In the genomic region with DNA sequence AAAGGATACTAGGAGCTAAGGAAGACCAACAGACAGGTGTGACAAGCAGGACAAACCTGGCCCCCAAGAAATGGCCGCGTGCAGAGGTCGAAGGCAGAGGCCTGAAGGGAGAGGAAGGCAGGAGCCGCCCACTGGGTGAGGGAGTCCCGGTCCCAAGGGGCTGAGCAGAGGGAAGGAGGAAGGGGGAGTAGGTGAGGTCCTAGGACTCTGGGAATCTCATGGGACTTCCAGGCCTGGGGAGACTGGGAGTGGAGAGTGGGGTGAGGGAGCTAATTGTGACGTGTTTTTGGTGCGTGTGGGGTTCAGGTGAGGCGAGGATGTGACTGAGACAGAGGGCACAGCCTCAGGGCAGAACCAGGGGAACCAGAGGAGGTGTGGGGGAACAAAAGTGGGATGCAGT, we compare ENCODE assay signal across 23 cellular contexts. TPM values are rescaled to one million over a fixed set of nuclear protein-coding genes. Genes with fewer than 3 reads are reported as not detected.
DNase-seq lines count a peak whose midpoint lies in the region; ATAC-seq and TF ChIP-seq lines count a peak whose summit lies in the region.
"Had no signal": no experiment of that assay in that cellular context is flagged by ENCODE, and none has a peak within 500 bp of the region (broad histone marks: within the 10 kb centered on the region; RNA-seq: fewer than 3 reads in every experiment).

No MANE protein-coding gene starts in this region.

- CTCF ChIA-PET in Caco-2 (lab: Charles Lee): interaction anchor here (1.4 kb wide), 1 partner anchor 11 kb away, joined by 8 read pairs; no protein-coding TSS in a partner anchor

- no peaks in the 10 kb centered on the region for H3K27me3 ChIP-seq in Caco-2 (replicated peaks; ENCODE audit: control insufficient read depth, insufficient read depth, low read length)
- H3K27me3 ChIP-seq: gastrocnemius medialis, upper lobe of right lung had no signal

- H3K36me3 Mint-ChIP-seq in Caco-2 (ENCODE audit: insufficient read depth, unreplicated experiment): peaks cover under 1% of the 10 kb centered on the region
- H3K36me3 Mint-ChIP-seq in activated T-helper 17 cell treated with anti-CD3 and anti-CD28 coated beads, Interleukin-2, amount 50 U/mL, for 72 hours (ENCODE audit: low read depth): peaks cover 51% of the 10 kb centered on the region
- no peaks in the 10 kb centered on the region for H3K36me3 Mint-ChIP-seq in naive thymus-derived CD8-positive, alpha-beta T cell
- H3K36me3 Mint-ChIP-seq: WTC11 had no signal

- peaks cover 3% of the 10 kb centered on the region for H3K27me3 Mint-ChIP-seq in Caco-2 (ENCODE audit: insufficient read depth, unreplicated experiment)
- no peaks in the 10 kb centered on the region for H3K27me3 Mint-ChIP-seq in activated T-helper 17 cell treated with anti-CD3 and anti-CD28 coated beads, Interleukin-2, amount 50 U/mL, for 72 hours
- H3K27me3 Mint-ChIP-seq in naive thymus-derived CD8-positive, alpha-beta T cell: no peaks in the 10 kb centered on the region
- H3K27me3 Mint-ChIP-seq: B cell had no signal

- POLR2A ChIA-PET in Caco-2 (lab: Charles Lee): no interaction called here
- POLR2A ChIA-PET in naive thymus-derived CD8-positive, alpha-beta T cell (lab: Charles Lee): no interaction called here

- H3K4me3 ChIP-seq in Caco-2 (ENCODE audit: low read depth, low read length): no peak overlapping the region
- H3K4me3 ChIP-seq: gastrocnemius medialis, upper lobe of right lung had no signal

- peaks cover 12% of the 10 kb centered on the region for H3K4me1 Mint-ChIP-seq in Caco-2 (ENCODE audit: low read depth, unreplicated experiment)
- peaks cover 61% of the 10 kb centered on the region for H3K4me1 Mint-ChIP-seq in activated T-helper 17 cell treated with anti-CD3 and anti-CD28 coated beads, Interleukin-2, amount 50 U/mL, for 72 hours
- H3K4me1 Mint-ChIP-seq in naive thymus-derived CD8-positive, alpha-beta T cell: peaks cover 12 to 26% (median 22%) of the 10 kb centered on the region in 4 donors
- H3K4me1 Mint-ChIP-seq: B cell had no signal

- no peak overlapping the region for H3K4me3 Mint-ChIP-seq in Caco-2 (ENCODE audit: unreplicated experiment)
- H3K4me3 Mint-ChIP-seq in activated T-helper 17 cell treated with anti-CD3 and anti-CD28 coated beads, Interleukin-2, amount 50 U/mL, for 72 hours: peak overlapping the region; percentile 80
- peak overlapping the region in 2 of 10 donors; percentile 11 to 16 for H3K4me3 Mint-ChIP-seq in naive thymus-derived CD8-positive, alpha-beta T cell
- H3K4me3 Mint-ChIP-seq: B cell, WTC11 had no signal

- peak overlapping the region; percentile 30 for H3K27ac Mint-ChIP-seq in Caco-2 (ENCODE audit: unreplicated experiment)
- peak overlapping the region; percentile 98 for H3K27ac Mint-ChIP-seq in activated T-helper 17 cell treated with anti-CD3 and anti-CD28 coated beads, Interleukin-2, amount 50 U/mL, for 72 hours
- H3K27ac Mint-ChIP-seq in naive thymus-derived CD8-positive, alpha-beta T cell: peak overlapping the region in 8 of 10 donors; percentile 69 to 96 (median 93)
- H3K27ac Mint-ChIP-seq: B cell, WTC11 had no signal

- no peak for ATAC-seq in activated CD4-positive, CD25-positive, alpha-beta regulatory T cell treated with anti-CD3 and anti-CD28 coated beads, Interleukin-2, amount 50 U/mL, for 24 hours
- no peak for ATAC-seq in activated T-helper 17 cell treated with anti-CD3 and anti-CD28 coated beads, Interleukin-2, amount 50 U/mL, for 72 hours (replicated peaks)
- ATAC-seq in naive thymus-derived CD8-positive, alpha-beta T cell: no peak
- ATAC-seq in HG03460 (IDR thresholded peaks at IDR 0.05; ENCODE audit: unreplicated experiment) (no peak), HG03457 (IDR thresholded peaks at IDR 0.05; ENCODE audit: unreplicated experiment) (no peak)
- ATAC-seq: HepG2, upper lobe of right lung, WTC11 had no signal

- DNase-seq in activated CD4-positive, CD25-positive, alpha-beta regulatory T cell treated with anti-CD3 and anti-CD28 coated beads, Interleukin-2, amount 50 U/mL, for 72 hours: peak; percentile 53
- no peak for DNase-seq in Caco-2
- DNase-seq in naive thymus-derived CD8-positive, alpha-beta T cell: no peak
- no peak for DNase-seq in SHP77 (lab: John Stamatoyannopoulos, UW)
- DNase-seq: amygdala, NCI-H1436, NCI-H2171 treated with DMSO at 0.1 percent for 48 hours, NCI-H526 treated with DMSO at 0.1 percent for 48 hours, posterior cingulate gyrus, Right ventricle myocardium superior, upper lobe of right lung had no signal

- TF ChIP-seq CTCF in Caco-2 (IDR thresholded peaks at IDR 0.05; ENCODE audit: insufficient read depth in 1 of 2, low read depth in 1 of 2, low read length in 1 of 2, severe bottlenecking in 1 of 2, unreplicated experiment in 1 of 2): no peak

- no peaks in the 10 kb centered on the region for H3K4me1 ChIP-seq in Caco-2
- H3K4me1 ChIP-seq: upper lobe of right lung had no signal

- no peaks in the 10 kb centered on the region for H3K9me3 ChIP-seq in Caco-2
- H3K9me3 ChIP-seq: gastrocnemius medialis, upper lobe of right lung had no signal

- intact Hi-C loops in Caco-2 (cut with micrococcal nuclease; ENCODE audit: unreplicated experiment): no loop called here

- no peaks in the 10 kb centered on the region for H3K9me3 Mint-ChIP-seq in Caco-2 (ENCODE audit: unreplicated experiment)
- no peaks in the 10 kb centered on the region for H3K9me3 Mint-ChIP-seq in activated T-helper 17 cell treated with anti-CD3 and anti-CD28 coated beads, Interleukin-2, amount 50 U/mL, for 72 hours
- no peaks in the 10 kb centered on the region for H3K9me3 Mint-ChIP-seq in naive thymus-derived CD8-positive, alpha-beta T cell
- H3K9me3 Mint-ChIP-seq: WTC11 had no signal

- H3K36me3 ChIP-seq in Caco-2 (ENCODE audit: control insufficient read depth, insufficient read depth, low read length): no peaks in the 10 kb centered on the region
- H3K36me3 ChIP-seq: gastrocnemius medialis, upper lobe of right lung had no signal

- no TSS peak for BruUV-seq in Caco-2 (replicated peaks; lab: Mats Ljungman, UMichigan)

RNA-seq across cellular contexts. Expression of a gene that starts 11.7 kb away (rescaled TPM):
- 9.7 and 13.4 TPM in 2 replicates for total RNA-seq in Caco-2 (2022)
- total RNA-seq in activated T-helper 17 cell treated with anti-CD3 and anti-CD28 coated beads, Interleukin-2, amount 50 U/mL, for 72 hours: 10 to 100 TPM in 1 of 2 donors, 1 to 10 TPM in 1; 8.5 to 18.5 TPM
- total RNA-seq in naive thymus-derived CD8-positive, alpha-beta T cell: 1 to 10 TPM; 2.1 to 3.8 TPM
- polyA plus RNA-seq in naive thymus-derived CD8-positive, alpha-beta T cell: 1 to 10 TPM in 1 of 3 donors, under 1 TPM in 1, not detected in 1; 0.80 to 1.4 TPM
- total RNA-seq: OCI-LY7 had no signal

RNA-seq across cellular contexts. Expression of a gene that starts 44.5 kb away (rescaled TPM):
- total RNA-seq in Caco-2 (2022): 1.5 and 1.7 TPM in 2 replicates
- 100 to 1,000 TPM; 123 to 211 TPM for total RNA-seq in activated T-helper 17 cell treated with anti-CD3 and anti-CD28 coated beads, Interleukin-2, amount 50 U/mL, for 72 hours
- total RNA-seq in naive thymus-derived CD8-positive, alpha-beta T cell: 1 to 10 TPM; 5.5 to 5.7 TPM
- 10 to 100 TPM; 22.7 to 32.2 (median 26.1) TPM for polyA plus RNA-seq in naive thymus-derived CD8-positive, alpha-beta T cell
- total RNA-seq: A172, H4, kidney epithelial cell, WTC11 had no signal

Comparison
In these comparisons a context has a peak if more than half of its experiments do, and no peak if none do; other contexts are left out.
1. H3K27ac Mint-ChIP-seq: peak in every context shown above with its lines; median percentile 98 in activated T-helper 17 cell treated with anti-CD3 and anti-CD28 coated beads, Interleukin-2, amount 50 U/mL, for 72 hours; 93 in naive thymus-derived CD8-positive, alpha-beta T cell; 30 in Caco-2.
2. RNA of a gene that starts 44.5 kb away (total RNA-seq): 123 to 211 TPM in activated T-helper 17 cell treated with anti-CD3 and anti-CD28 coated beads, Interleukin-2, amount 50 U/mL, for 72 hours; 5.5 to 5.7 TPM in naive thymus-derived CD8-positive, alpha-beta T cell and 1.5 to 1.7 TPM in Caco-2; every median in the first group is over 10 times any median in the second.